In genomic region chr16:86343733-86344585, GRCh38 we compare ENCODE assay signal across 15 cellular contexts.
DNase-seq lines count a peak whose midpoint lies in the region; ATAC-seq, FAIRE-seq and TF ChIP-seq lines count a peak whose summit lies in the region.
"Had no signal": no experiment of that assay in that cellular context is flagged by ENCODE, and none has a peak within 500 bp of the region (broad histone marks: within the 10 kb centered on the region; RNA-seq: fewer than 3 reads in every experiment).

No MANE protein-coding gene starts in this region.

- H3K4me1 ChIP-seq in ascending aorta (peaks cover 3 to 16% of the 10 kb centered on the region in 2 donors), hepatocyte (ENCODE audit: insufficient read depth) (peaks cover 22% of the 10 kb centered on the region), smooth muscle cell (ENCODE audit: low read depth) (peaks cover 7% of the 10 kb centered on the region)

- H3K79me2 ChIP-seq in hepatocyte (no peaks in the 10 kb centered on the region), smooth muscle cell (ENCODE audit: low read depth) (no peaks in the 10 kb centered on the region)

- H3K27me3 ChIP-seq in ascending aorta (no peaks in the 10 kb centered on the region), hepatocyte (no peaks in the 10 kb centered on the region), smooth muscle cell (ENCODE audit: low read depth) (no peaks in the 10 kb centered on the region)

- H3K9me3 ChIP-seq in ascending aorta (no peaks in the 10 kb centered on the region), hepatocyte (ENCODE audit: low read depth) (no peaks in the 10 kb centered on the region), smooth muscle cell (replicated peaks; ENCODE audit: low read depth) (no peaks in the 10 kb centered on the region)

- DNase-seq in HT1080 (ENCODE audit: low read depth) (peak; percentile 35), ascending aorta (ENCODE audit: low spot score in 2 of 2) (no peak), hepatocyte (ENCODE audit: low spot score) (peak; percentile 63), smooth muscle cell (lab: John Stamatoyannopoulos, UW; ENCODE audit: unreplicated experiment) (no peak), NCI-H2081 (lab: John Stamatoyannopoulos, UW) (no peak), RCC 7860 (ENCODE audit: low spot score) (no peak)
- no peak for DNase-seq in stimulated activated CD4-positive, alpha-beta T cell treated with anti-CD3 and anti-CD28 coated beads, Interleukin-2, amount 100 ng/mL, for 24 hours
- DNase-seq: activated CD4-positive, alpha-beta T cell treated with anti-CD3 and anti-CD28 coated beads for 48 hours; erythroblast; H9; MM.1S; OCI-M1; T-helper 2 cell had no signal

- H4K20me1 ChIP-seq in hepatocyte (ENCODE audit: insufficient read depth, poor library complexity, severe bottlenecking), result no peaks in the 10 kb centered on the region
- H4K20me1 ChIP-seq in smooth muscle cell (ENCODE audit: low read depth), result no peaks in the 10 kb centered on the region

- FAIRE-seq in RCC 7860 (lab: Jason Lieb, UNC), result no peak
- FAIRE-seq: bronchial epithelial cell had no signal

- no peak for ATAC-seq in GM19328 (IDR thresholded peaks at IDR 0.05; ENCODE audit: unreplicated experiment)

- H3K27ac ChIP-seq in ascending aorta (peak overlapping the region; percentile 47 to 88), hepatocyte (peak overlapping the region; percentile 96), smooth muscle cell (ENCODE audit: low read depth) (peak overlapping the region; percentile 73)

- peak overlapping the region in 1 of 2 donors; percentile 45 for H3K4me3 ChIP-seq in ascending aorta
- no peak overlapping the region for H3K4me3 ChIP-seq in hepatocyte
- peak overlapping the region; percentile 15 for H3K4me3 ChIP-seq in smooth muscle cell

- H3F3A ChIP-seq in smooth muscle cell (ENCODE audit: low read depth), result peaks cover 4% of the 10 kb centered on the region

- H3K36me3 ChIP-seq in ascending aorta, result no peaks in the 10 kb centered on the region
- no peaks in the 10 kb centered on the region for H3K36me3 ChIP-seq in hepatocyte (replicated peaks; ENCODE audit: insufficient read depth, low read depth)
- no peaks in the 10 kb centered on the region for H3K36me3 ChIP-seq in smooth muscle cell (ENCODE audit: low read depth)

- TF ChIP-seq CTCF in ascending aorta (IDR thresholded peaks at IDR 0.05) (no peak), hepatocyte (IDR thresholded peaks at IDR 0.05; ENCODE audit: poor library complexity) (no peak), smooth muscle cell (IDR thresholded peaks at IDR 0.05; ENCODE audit: borderline replicate concordance, insufficient read depth, poor library complexity, severe bottlenecking) (no peak)

- 41% methylated on average over 10 of the region's 10 CpGs for WGBS in hepatocyte (ENCODE audit: low lambda C conversion rate, missing lambda C conversion rate)
- 28% methylated on average over 10 of the region's 10 CpGs for WGBS in smooth muscle cell (ENCODE audit: low lambda C conversion rate)

- intact Hi-C loops in ascending aorta (cut with DNase I), result loop anchor here (2.0 kb wide), 2 partner anchors 21 to 167 kb away; partner anchors contain the start of gene FOXF1

- H2AFZ ChIP-seq in hepatocyte (no peak overlapping the region), smooth muscle cell (ENCODE audit: low read depth) (peak overlapping the region; percentile 35)

- peak overlapping the region; percentile 50 for H3K9ac ChIP-seq in smooth muscle cell (ENCODE audit: low read depth)

- peak overlapping the region; percentile 62 for H3K4me2 ChIP-seq in hepatocyte
- H3K4me2 ChIP-seq in smooth muscle cell, result peak overlapping the region; percentile 79

- H3K9me2 ChIP-seq in hepatocyte (replicated peaks; ENCODE audit: insufficient read depth), result no peaks in the 10 kb centered on the region

Comparison
In these comparisons a context has a peak if more than half of its experiments do, and no peak if none do; other contexts are left out.
1. DNase-seq: peak in HT1080 (single experiment) and hepatocyte (single experiment); none in ascending aorta (0 of 2), smooth muscle cell (single experiment), NCI-H2081 (0 of 2), RCC 7860 (single experiment) and stimulated activated CD4-positive, alpha-beta T cell treated with anti-CD3 and anti-CD28 coated beads, Interleukin-2, amount 100 ng/mL, for 24 hours (0 of 2).
2. Peak in every context shown above with its lines, with median percentiles within 50 percentile points of each other: H3K27ac ChIP-seq.